ENCODE assay signal across 8 cellular contexts in the genomic region with DNA sequence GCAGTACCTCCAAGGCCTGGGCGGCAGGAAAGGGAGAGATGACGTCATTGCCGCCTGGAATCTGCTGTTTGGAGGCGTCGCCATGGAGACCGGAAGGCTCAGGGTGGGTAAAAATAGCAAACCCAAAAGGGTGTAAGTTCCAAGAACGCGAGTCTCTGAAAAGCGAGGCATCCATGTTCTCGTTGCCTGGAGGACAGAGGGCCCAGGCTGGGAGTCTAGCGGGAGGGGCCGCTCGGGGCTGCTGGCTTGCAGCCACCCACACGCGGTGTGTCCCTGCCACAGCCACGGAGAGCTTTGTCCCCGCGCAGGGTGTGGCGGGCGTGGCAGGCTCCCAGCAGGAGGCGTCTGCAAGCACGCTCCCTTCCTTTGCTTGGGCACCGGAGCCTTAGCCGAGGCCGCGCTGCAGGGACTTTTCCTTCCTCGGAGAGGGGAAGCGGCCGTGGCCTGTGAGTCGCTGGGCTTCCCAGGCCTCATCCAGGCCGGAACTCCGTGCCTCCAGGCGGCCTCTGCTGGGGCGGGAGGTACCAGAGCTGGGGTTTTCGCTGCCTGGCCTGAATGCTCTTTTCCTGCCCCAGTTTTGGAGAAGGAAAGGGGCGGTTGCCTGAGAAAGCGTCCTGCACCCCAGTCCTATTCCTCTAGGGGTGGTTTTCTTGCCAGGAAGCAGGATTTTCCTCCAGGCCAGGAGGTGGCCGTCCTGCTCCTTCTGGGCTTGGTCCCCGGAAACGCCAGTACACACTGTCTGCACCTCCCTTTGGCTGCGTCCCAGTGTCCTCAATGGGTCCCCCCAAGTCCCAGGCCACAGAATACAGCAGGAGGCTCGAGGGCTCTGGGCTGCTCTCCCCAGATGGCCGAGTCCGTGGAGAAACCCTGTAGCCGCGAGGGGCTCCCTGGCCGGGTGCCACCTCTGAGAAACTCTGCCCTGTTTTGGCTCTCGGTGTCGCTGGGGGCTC. TPM values are rescaled to one million over a fixed set of nuclear protein-coding genes. Genes with fewer than 3 reads are reported as not detected.
DNase-seq lines count a peak whose midpoint lies in the region; ATAC-seq and TF ChIP-seq lines count a peak whose summit lies in the region.

No MANE protein-coding gene starts in this region.

- H3K4me3 ChIP-seq in neutrophil (ENCODE audit: low read depth in 1 of 2, low read length in 1 of 2) = peak overlapping the region; percentile 25 to 45

- H3K27me3 ChIP-seq in neutrophil = peaks cover 78% of the 10 kb centered on the region

- peaks cover 9 to 14% of the 10 kb centered on the region in 2 experiments for H3K4me1 ChIP-seq in neutrophil (ENCODE audit: control insufficient read depth in 1 of 2, insufficient read depth in 1 of 2, low read depth in 1 of 2, low read length in 1 of 2)

- peak; percentile 46 for DNase-seq in stimulated activated CD4-positive, alpha-beta T cell treated with anti-CD3 and anti-CD28 coated beads, Interleukin-1b, Interleukin-23, amount 100 ng/mL, for 48 hours
- DNase-seq in stimulated activated CD4-positive, alpha-beta T cell treated with anti-CD3 and anti-CD28 coated beads, Interleukin-2, amount 100 ng/mL, for 48 hours = no peak
- DNase-seq in RKO (ENCODE audit: low spot score) = peak; percentile 66
- DNase-seq in anterior cingulate cortex (lab: John Stamatoyannopoulos, UW) = peak in 57 of 58 donors; percentile 33 to 93 (median 80)
- peak; percentile 93 for DNase-seq in Right ventricle myocardium inferior (ENCODE audit: missing footprints)

- peak; percentile 62 for ATAC-seq in Right ventricle myocardium inferior
- ATAC-seq in GM18520 (IDR thresholded peaks at IDR 0.05; ENCODE audit: unreplicated experiment) = no peak
- ATAC-seq in GM19324 (IDR thresholded peaks at IDR 0.05; ENCODE audit: low FRiP score, unreplicated experiment) = no peak

- intact Hi-C loops in Right ventricle myocardium inferior (cut with DNase I) = loop anchor here (1.0 kb wide), 1 partner anchor 14 kb away; no protein-coding TSS in a partner anchor

- peak; percentile 21 for TF ChIP-seq CTCF in neutrophil (IDR thresholded peaks at IDR 0.05)

- no peaks in the 10 kb centered on the region for H3K36me3 ChIP-seq in neutrophil

- no peaks in the 10 kb centered on the region for H3K9me3 ChIP-seq in neutrophil

- peak overlapping the region; percentile 4 for H3K27ac ChIP-seq in neutrophil

RNA-seq across cellular contexts. Expression of a gene that starts 15.3 kb away (rescaled TPM):
- 38.5 TPM for total RNA-seq in Right ventricle myocardium inferior

RNA-seq across cellular contexts. Expression of a gene that starts 18.2 kb away (rescaled TPM):
- total RNA-seq in Right ventricle myocardium inferior = 43.9 TPM

Comparison
In these comparisons a context has a peak if more than half of its experiments do, and no peak if none do; other contexts are left out.
1. DNase-seq: peak in stimulated activated CD4-positive, alpha-beta T cell treated with anti-CD3 and anti-CD28 coated beads, Interleukin-1b, Interleukin-23, amount 100 ng/mL, for 48 hours (single experiment), RKO (single experiment), anterior cingulate cortex (57 of 58) and Right ventricle myocardium inferior (single experiment); none in stimulated activated CD4-positive, alpha-beta T cell treated with anti-CD3 and anti-CD28 coated beads, Interleukin-2, amount 100 ng/mL, for 48 hours (0 of 2).